1 cellular context compared by ENCODE assay signal in the genomic region with DNA sequence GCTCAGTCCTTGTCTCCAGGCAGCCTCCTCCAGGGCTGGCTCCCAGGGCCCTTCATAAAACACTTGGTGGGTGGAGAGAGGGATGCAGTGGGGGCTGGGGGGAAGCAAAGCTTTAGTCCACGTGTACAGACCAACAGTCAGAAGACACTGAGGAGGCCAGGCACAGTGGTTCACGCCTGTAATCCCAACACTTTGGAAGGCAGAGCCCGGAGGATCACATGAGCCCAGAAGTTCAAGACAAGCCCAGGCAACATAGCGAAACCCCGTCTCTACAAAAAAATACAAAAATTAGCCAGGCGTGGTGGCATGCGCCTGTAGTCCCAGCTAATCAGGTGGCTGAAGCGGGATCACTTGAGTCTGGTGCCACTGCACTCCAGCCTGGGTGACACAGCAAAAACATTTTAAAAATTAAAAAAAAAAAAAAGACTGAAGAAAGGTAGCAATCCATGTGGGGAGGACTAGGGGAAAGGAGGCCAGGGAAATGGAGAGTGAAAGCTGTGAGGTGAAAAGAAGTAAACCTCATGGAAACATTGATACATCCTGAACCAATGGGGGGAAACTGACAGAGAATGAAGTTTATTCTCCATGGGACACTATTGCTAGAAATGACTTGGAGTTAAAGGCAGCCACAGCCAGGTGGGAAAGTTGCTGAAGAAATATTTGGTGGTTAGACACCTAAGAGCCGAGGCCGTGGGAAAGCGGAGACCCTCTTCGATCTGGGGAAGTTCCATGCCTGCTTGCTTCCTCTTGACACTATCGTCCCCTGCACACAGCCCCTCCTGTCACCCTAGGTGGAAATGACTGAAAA.
A peak's percentile ranks its signal among the peaks of the same experiment; 100 is the strongest.
TF ChIP-seq lines count a peak whose summit lies in the region.

No MANE protein-coding gene starts in this region.

TF ChIP-seq in K562, 482 proteins besides CTCF, POLR2A, EP300 and RAD21 (continued from another document and continues in another):
- TF ChIP-seq RBM39 (optimal IDR thresholded peaks at IDR 0.05; ENCODE audit: low read depth, low read length), result peak; percentile 43
- peak; percentile 6; the same call in 1 of the 2 replicates for TF ChIP-seq RBFOX2 (IDR thresholded peaks at IDR 0.05; ENCODE audit: low read depth, low read length)
- peak; percentile 56; the same call in 1 of the 2 replicates for TF ChIP-seq BACH1 (tag; IDR thresholded peaks at IDR 0.05)
- no peak for TF ChIP-seq PRPF4 (IDR thresholded peaks at IDR 0.05; ENCODE audit: insufficient read depth, low read depth, low read length, poor library complexity, severe bottlenecking)
- peak; percentile 24; the same call in 1 of the 2 replicates for TF ChIP-seq ZNF668 (CRISPR knock-in tag; IDR thresholded peaks at IDR 0.05)
- no peak for TF ChIP-seq E2F3 (CRISPR knock-in tag; IDR thresholded peaks at IDR 0.05)
- TF ChIP-seq TCF7L2 (IDR thresholded peaks at IDR 0.05; ENCODE audit: low read depth, low read length), result no peak
- TF ChIP-seq ZNF766 (CRISPR knock-in tag; conservative IDR thresholded peaks at IDR 0.05), result peak; percentile 89
- TF ChIP-seq, protein P1, sequence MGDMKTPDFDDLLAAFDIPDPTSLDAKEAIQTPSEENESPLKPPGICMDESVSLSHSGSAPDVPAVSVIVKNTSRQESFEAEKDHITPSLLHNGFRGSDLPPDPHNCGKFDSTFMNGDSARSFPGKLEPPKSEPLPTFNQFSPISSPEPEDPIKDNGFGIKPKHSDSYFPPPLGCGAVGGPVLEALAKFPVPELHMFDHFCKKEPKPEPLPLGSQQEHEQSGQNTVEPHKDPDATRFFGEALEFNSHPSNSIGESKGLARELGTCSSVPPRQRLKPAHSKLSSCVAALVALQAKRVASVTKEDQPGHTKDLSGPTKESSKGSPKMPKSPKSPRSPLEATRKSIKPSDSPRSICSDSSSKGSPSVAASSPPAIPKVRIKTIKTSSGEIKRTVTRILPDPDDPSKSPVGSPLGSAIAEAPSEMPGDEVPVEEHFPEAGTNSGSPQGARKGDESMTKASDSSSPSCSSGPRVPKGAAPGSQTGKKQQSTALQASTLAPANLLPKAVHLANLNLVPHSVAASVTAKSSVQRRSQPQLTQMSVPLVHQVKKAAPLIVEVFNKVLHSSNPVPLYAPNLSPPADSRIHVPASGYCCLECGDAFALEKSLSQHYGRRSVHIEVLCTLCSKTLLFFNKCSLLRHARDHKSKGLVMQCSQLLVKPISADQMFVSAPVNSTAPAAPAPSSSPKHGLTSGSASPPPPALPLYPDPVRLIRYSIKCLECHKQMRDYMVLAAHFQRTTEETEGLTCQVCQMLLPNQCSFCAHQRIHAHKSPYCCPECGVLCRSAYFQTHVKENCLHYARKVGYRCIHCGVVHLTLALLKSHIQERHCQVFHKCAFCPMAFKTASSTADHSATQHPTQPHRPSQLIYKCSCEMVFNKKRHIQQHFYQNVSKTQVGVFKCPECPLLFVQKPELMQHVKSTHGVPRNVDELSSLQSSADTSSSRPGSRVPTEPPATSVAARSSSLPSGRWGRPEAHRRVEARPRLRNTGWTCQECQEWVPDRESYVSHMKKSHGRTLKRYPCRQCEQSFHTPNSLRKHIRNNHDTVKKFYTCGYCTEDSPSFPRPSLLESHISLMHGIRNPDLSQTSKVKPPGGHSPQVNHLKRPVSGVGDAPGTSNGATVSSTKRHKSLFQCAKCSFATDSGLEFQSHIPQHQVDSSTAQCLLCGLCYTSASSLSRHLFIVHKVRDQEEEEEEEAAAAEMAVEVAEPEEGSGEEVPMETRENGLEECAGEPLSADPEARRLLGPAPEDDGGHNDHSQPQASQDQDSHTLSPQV (IDR thresholded peaks at IDR 0.05), result peak; percentile 98
- TF ChIP-seq NFIC (IDR thresholded peaks at IDR 0.05), result 0 out of 2 replicates have a peak, but pooled peaks have one; percentile 34
- TF ChIP-seq SIN3A (IDR thresholded peaks at IDR 0.05; ENCODE audit: borderline replicate concordance in 2 of 2, control insufficient read depth in 1 of 2, low read depth in 2 of 2, low read length in 2 of 2), result no peak
- peak; percentile 65; the same call in 1 of the 2 replicates for TF ChIP-seq HSF4 (CRISPR knock-in tag; IDR thresholded peaks at IDR 0.05; ENCODE audit: borderline replicate concordance)
- TF ChIP-seq, protein P2, sequence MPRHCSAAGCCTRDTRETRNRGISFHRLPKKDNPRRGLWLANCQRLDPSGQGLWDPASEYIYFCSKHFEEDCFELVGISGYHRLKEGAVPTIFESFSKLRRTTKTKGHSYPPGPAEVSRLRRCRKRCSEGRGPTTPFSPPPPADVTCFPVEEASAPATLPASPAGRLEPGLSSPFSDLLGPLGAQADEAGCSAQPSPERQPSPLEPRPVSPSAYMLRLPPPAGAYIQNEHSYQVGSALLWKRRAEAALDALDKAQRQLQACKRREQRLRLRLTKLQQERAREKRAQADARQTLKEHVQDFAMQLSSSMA (CRISPR knock-in tag; IDR thresholded peaks at IDR 0.05), result no peak
- 0 out of 2 replicates have a peak, but pooled peaks have one; percentile 27 for TF ChIP-seq ZBTB17 (CRISPR knock-in tag; IDR thresholded peaks at IDR 0.05)
- no peak for TF ChIP-seq NR2C2 (CRISPR knock-in tag; IDR thresholded peaks at IDR 0.05)
- 0 out of 2 replicates have a peak, but pooled peaks have one; percentile 3 for TF ChIP-seq NR2C2 (tag; IDR thresholded peaks at IDR 0.05)
- 0 out of 2 replicates have a peak, but pooled peaks have one; percentile 46 for TF ChIP-seq HIVEP1 (CRISPR knock-in tag; IDR thresholded peaks at IDR 0.05)
- TF ChIP-seq, protein P3, sequence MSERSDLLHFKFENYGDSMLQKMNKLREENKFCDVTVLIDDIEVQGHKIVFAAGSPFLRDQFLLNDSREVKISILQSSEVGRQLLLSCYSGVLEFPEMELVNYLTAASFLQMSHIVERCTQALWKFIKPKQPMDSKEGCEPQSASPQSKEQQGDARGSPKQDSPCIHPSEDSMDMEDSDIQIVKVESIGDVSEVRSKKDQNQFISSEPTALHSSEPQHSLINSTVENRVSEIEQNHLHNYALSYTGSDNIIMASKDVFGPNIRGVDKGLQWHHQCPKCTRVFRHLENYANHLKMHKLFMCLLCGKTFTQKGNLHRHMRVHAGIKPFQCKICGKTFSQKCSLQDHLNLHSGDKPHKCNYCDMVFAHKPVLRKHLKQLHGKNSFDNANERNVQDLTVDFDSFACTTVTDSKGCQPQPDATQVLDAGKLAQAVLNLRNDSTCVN (CRISPR knock-in tag; IDR thresholded peaks at IDR 0.05), result 0 out of 2 replicates have a peak, but pooled peaks have one; percentile 74
- TF ChIP-seq DPF2 (IDR thresholded peaks at IDR 0.05), result peak; percentile 29; the same call in 1 of the 2 replicates
- peak; percentile 75 for TF ChIP-seq CXXC5 (CRISPR knock-in tag; IDR thresholded peaks at IDR 0.05)
- peak; percentile 9; the same call in 1 of the 2 replicates for TF ChIP-seq ZNF644 (tag; IDR thresholded peaks at IDR 0.05; ENCODE audit: low read depth)
- TF ChIP-seq ZNF639 (CRISPR knock-in tag; conservative IDR thresholded peaks at IDR 0.05 in 1 of 2, IDR thresholded peaks at IDR 0.05 in 1 of 2), result peak in 1 of 2 experiments; percentile 12; a peak in 1 of 4 replicates
- no peak for TF ChIP-seq RAD51 (IDR thresholded peaks at IDR 0.05; ENCODE audit: borderline replicate concordance, low read depth)
- TF ChIP-seq, protein P4, sequence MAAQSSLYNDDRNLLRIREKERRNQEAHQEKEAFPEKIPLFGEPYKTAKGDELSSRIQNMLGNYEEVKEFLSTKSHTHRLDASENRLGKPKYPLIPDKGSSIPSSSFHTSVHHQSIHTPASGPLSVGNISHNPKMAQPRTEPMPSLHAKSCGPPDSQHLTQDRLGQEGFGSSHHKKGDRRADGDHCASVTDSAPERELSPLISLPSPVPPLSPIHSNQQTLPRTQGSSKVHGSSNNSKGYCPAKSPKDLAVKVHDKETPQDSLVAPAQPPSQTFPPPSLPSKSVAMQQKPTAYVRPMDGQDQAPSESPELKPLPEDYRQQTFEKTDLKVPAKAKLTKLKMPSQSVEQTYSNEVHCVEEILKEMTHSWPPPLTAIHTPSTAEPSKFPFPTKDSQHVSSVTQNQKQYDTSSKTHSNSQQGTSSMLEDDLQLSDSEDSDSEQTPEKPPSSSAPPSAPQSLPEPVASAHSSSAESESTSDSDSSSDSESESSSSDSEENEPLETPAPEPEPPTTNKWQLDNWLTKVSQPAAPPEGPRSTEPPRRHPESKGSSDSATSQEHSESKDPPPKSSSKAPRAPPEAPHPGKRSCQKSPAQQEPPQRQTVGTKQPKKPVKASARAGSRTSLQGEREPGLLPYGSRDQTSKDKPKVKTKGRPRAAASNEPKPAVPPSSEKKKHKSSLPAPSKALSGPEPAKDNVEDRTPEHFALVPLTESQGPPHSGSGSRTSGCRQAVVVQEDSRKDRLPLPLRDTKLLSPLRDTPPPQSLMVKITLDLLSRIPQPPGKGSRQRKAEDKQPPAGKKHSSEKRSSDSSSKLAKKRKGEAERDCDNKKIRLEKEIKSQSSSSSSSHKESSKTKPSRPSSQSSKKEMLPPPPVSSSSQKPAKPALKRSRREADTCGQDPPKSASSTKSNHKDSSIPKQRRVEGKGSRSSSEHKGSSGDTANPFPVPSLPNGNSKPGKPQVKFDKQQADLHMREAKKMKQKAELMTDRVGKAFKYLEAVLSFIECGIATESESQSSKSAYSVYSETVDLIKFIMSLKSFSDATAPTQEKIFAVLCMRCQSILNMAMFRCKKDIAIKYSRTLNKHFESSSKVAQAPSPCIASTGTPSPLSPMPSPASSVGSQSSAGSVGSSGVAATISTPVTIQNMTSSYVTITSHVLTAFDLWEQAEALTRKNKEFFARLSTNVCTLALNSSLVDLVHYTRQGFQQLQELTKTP (IDR thresholded peaks at IDR 0.05; ENCODE audit: low read depth in 1 of 2, partially characterized antibody in 2 of 2), result peak in 1 of 2 experiments; percentile 62
- TF ChIP-seq TBL1XR1 (IDR thresholded peaks at IDR 0.05; ENCODE audit: low read length in 2 of 2), result no peak
- no peak for TF ChIP-seq ZNF444 (CRISPR knock-in tag; IDR thresholded peaks at IDR 0.05)
- TF ChIP-seq EHMT2 (IDR thresholded peaks at IDR 0.05), result no peak
- peak; percentile 29; the same call in 1 of the 2 replicates for TF ChIP-seq FOSL1 (tag; conservative IDR thresholded peaks at IDR 0.05)
- peak; percentile 91 for TF ChIP-seq ZNF316 (IDR thresholded peaks at IDR 0.05)
- TF ChIP-seq, protein P5, sequence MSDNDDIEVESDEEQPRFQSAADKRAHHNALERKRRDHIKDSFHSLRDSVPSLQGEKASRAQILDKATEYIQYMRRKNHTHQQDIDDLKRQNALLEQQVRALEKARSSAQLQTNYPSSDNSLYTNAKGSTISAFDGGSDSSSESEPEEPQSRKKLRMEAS (CRISPR knock-in tag; IDR thresholded peaks at IDR 0.05), result peak; percentile 36; the same call in 1 of the 2 replicates
- peak; percentile 37; the same call in 1 of the 2 replicates for TF ChIP-seq NFXL1 (CRISPR knock-in tag; IDR thresholded peaks at IDR 0.05)
- no peak for TF ChIP-seq HDAC8 (tag; IDR thresholded peaks at IDR 0.05)
- peak; percentile 12 for TF ChIP-seq NUFIP1 (IDR thresholded peaks at IDR 0.05; ENCODE audit: partially characterized antibody)
- TF ChIP-seq NFE2 (IDR thresholded peaks at IDR 0.05; ENCODE audit: low read depth), result peak; percentile 84
- TF ChIP-seq NR2C1 (IDR thresholded peaks at IDR 0.05), result no peak
- TF ChIP-seq NR2C1 (tag; IDR thresholded peaks at IDR 0.05), result 0 out of 2 replicates have a peak, but pooled peaks have one; percentile 42
- TF ChIP-seq SP2 (IDR thresholded peaks at IDR 0.05; ENCODE audit: extremely low read depth, low read depth, low read length, poor library complexity, severe bottlenecking), result no peak
- TF ChIP-seq TCF3 (CRISPR knock-in tag; IDR thresholded peaks at IDR 0.05), result 0 out of 2 replicates have a peak, but pooled peaks have one; percentile 5
- TF ChIP-seq, protein P6, sequence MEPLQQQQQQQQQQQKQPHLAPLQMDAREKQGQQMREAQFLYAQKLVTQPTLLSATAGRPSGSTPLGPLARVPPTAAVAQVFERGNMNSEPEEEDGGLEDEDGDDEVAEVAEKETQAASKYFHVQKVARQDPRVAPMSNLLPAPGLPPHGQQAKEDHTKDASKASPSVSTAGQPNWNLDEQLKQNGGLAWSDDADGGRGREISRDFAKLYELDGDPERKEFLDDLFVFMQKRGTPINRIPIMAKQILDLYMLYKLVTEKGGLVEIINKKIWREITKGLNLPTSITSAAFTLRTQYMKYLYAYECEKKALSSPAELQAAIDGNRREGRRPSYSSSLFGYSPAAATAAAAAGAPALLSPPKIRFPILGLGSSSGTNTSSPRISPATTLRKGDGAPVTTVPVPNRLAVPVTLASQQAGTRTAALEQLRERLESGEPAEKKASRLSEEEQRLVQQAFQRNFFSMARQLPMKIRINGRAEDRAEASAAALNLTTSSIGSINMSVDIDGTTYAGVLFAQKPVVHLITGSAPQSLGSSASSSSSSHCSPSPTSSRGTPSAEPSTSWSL (CRISPR knock-in tag; IDR thresholded peaks at IDR 0.05; ENCODE audit: borderline replicate concordance), result no peak
- no peak for TF ChIP-seq ATF1 (CRISPR knock-in tag; IDR thresholded peaks at IDR 0.05)
- TF ChIP-seq ATF1 (tag; IDR thresholded peaks at IDR 0.05), result peak; percentile 40; the same call in 1 of the 2 replicates
- TF ChIP-seq HES1 (IDR thresholded peaks at IDR 0.05; ENCODE audit: low read depth), result 0 out of 2 replicates have a peak, but pooled peaks have one; percentile 7
- TF ChIP-seq ETV6 (IDR thresholded peaks at IDR 0.05; ENCODE audit: borderline replicate concordance in 1 of 2, low read depth in 2 of 2, low read length in 1 of 2), result no peak
- TF ChIP-seq ETV6 (CRISPR knock-in tag; IDR thresholded peaks at IDR 0.05; ENCODE audit: borderline replicate concordance), result no peak
- no peak for TF ChIP-seq BCOR (IDR thresholded peaks at IDR 0.05)
- TF ChIP-seq MYBL2 (IDR thresholded peaks at IDR 0.05; ENCODE audit: low read depth), result no peak
- no peak for TF ChIP-seq MYBL2 (CRISPR knock-in tag; IDR thresholded peaks at IDR 0.05; ENCODE audit: borderline replicate concordance)
- peak; percentile 83 for TF ChIP-seq WHSC1 (IDR thresholded peaks at IDR 0.05; ENCODE audit: low read length)
- TF ChIP-seq NFYB (IDR thresholded peaks at IDR 0.05; ENCODE audit: extremely low read depth, insufficient read length), result no peak
- peak; percentile 48 for TF ChIP-seq L3MBTL2 (IDR thresholded peaks at IDR 0.05)
- TF ChIP-seq ZNF12 (CRISPR knock-in tag; IDR thresholded peaks at IDR 0.05), result no peak
- TF ChIP-seq POU5F1 (IDR thresholded peaks at IDR 0.05; ENCODE audit: borderline replicate concordance, low read depth, low read length, partially characterized antibody), result no peak
- peak; percentile 65; the same call in 1 of the 2 replicates for TF ChIP-seq ILK (tag; IDR thresholded peaks at IDR 0.05; ENCODE audit: borderline replicate concordance, low read depth)
- no peak for TF ChIP-seq RFX5 (IDR thresholded peaks at IDR 0.05; ENCODE audit: low read depth, low read length)
- 0 out of 2 replicates have a peak, but pooled peaks have one; percentile 10 for TF ChIP-seq ZEB2 (IDR thresholded peaks at IDR 0.05)
